ENCODE assay signal across 8 cellular contexts in the genomic region with DNA sequence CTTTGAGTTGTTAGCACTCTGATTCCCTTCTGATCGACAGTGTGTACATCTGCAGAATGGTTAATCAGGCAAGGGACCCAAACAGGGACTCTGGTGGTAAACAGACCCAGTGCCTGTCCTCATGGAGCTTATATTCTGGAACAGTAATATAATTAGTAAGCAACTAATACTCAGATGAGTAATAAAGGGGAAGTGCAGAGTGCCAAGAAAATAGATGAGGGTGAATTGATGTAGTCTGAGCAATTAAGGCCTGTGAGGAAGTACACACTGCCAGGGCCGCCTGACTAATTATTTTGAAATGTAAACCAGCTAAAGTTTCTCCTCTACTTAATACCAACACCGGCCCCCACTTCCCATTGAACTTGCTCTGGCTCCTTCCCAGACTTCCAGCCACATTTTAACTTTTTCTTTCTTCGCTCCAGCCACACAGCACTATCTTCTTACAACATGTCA. TPM values are rescaled to one million over a fixed set of nuclear protein-coding genes. Genes with fewer than 3 reads are reported as not detected.
A peak's percentile ranks its signal among the peaks of the same experiment; 100 is the strongest.
DNase-seq lines count a peak whose midpoint lies in the region; ATAC-seq and TF ChIP-seq lines count a peak whose summit lies in the region.

No MANE protein-coding gene starts in this region.

- no peaks in the 10 kb centered on the region for H3K36me3 Mint-ChIP-seq in Calu3 (ENCODE audit: insufficient read depth, unreplicated experiment)
- H3K36me3 Mint-ChIP-seq in naive thymus-derived CD8-positive, alpha-beta T cell: peaks cover 0 to 34% (median 10%) of the 10 kb centered on the region in 3 donors

- H3K4me3 Mint-ChIP-seq in Calu3 (ENCODE audit: low read depth, unreplicated experiment): no peak overlapping the region
- H3K4me3 Mint-ChIP-seq in naive thymus-derived CD8-positive, alpha-beta T cell: peak overlapping the region in 1 of 10 donors; percentile 40

- H3K4me3 ChIP-seq in OCI-LY7 (ENCODE audit: low read depth, low read length, poor library complexity, severe bottlenecking) (no peak overlapping the region), esophagus (ENCODE audit: low read depth in 1 of 2, low read length in 2 of 2) (no peak overlapping the region), psoas muscle (no peak overlapping the region)

- H3K9me3 ChIP-seq in OCI-LY7 (ENCODE audit: low read length): peaks cover 8% of the 10 kb centered on the region
- no peaks in the 10 kb centered on the region for H3K9me3 ChIP-seq in esophagus (ENCODE audit: control insufficient read depth in 2 of 2, insufficient read depth in 1 of 2, low read depth in 1 of 2, low read length in 1 of 2)
- H3K9me3 ChIP-seq in psoas muscle: peaks cover 8% of the 10 kb centered on the region

- peak; percentile 13 for DNase-seq in Calu3
- DNase-seq in OCI-LY7 (ENCODE audit: low spot score): no peak
- DNase-seq in psoas muscle: no peak
- no peak for DNase-seq in GDM1 (lab: John Stamatoyannopoulos, UW)
- DNase-seq in foreskin melanocyte: no peak
- DNase-seq in NCI-H1694 treated with DMSO at 0.1 percent for 48 hours (lab: John Stamatoyannopoulos, UW): no peak
- DNase-seq in naive thymus-derived CD8-positive, alpha-beta T cell: no peak

- H3K9me2 ChIP-seq in OCI-LY7 (ENCODE audit: insufficient read depth, low read length): no peaks in the 10 kb centered on the region

- H3K27ac Mint-ChIP-seq in Calu3 (ENCODE audit: unreplicated experiment): peak overlapping the region; percentile 15
- peak overlapping the region in 3 of 10 donors; percentile 5 to 65 (median 17) for H3K27ac Mint-ChIP-seq in naive thymus-derived CD8-positive, alpha-beta T cell

- POLR2A ChIA-PET in OCI-LY7 (lab: Charles Lee): interaction anchor here (0.6 to 1.6 kb wide), 3 partner anchors 19 to 634 kb away, joined by 3 to 7 read pairs (median 3); no protein-coding TSS in a partner anchor
- POLR2A ChIA-PET in naive thymus-derived CD8-positive, alpha-beta T cell (lab: Charles Lee): no interaction called here

- WGBS in esophagus, 2 donors: 38 to 46% methylated on average over 4 of the region's 4 CpGs
- 58 to 77% (median 67%) methylated on average over 4 of the region's 4 CpGs for WGBS in psoas muscle, 3 donors

- CTCF ChIA-PET in Calu3 (lab: Charles Lee): interaction anchor here (0.7 to 1.3 kb wide), 2 partner anchors 29 to 385 kb away, joined by 3 read pairs; no protein-coding TSS in a partner anchor
- CTCF ChIA-PET in OCI-LY7 (lab: Charles Lee; ENCODE audit: unreplicated experiment): no interaction called here

- no peak for TF ChIP-seq CTCF in Calu3 (IDR thresholded peaks at IDR 0.05; ENCODE audit: unreplicated experiment)
- no peak for TF ChIP-seq CTCF in OCI-LY7 (conservative IDR thresholded peaks at IDR 0.05; ENCODE audit: low read length)
- TF ChIP-seq CTCF in psoas muscle (IDR thresholded peaks at IDR 0.05): no peak

- H2AFZ ChIP-seq in OCI-LY7 (ENCODE audit: low read length): no peak overlapping the region

- H3K4me1 Mint-ChIP-seq in Calu3 (ENCODE audit: low read depth, unreplicated experiment): peaks cover 13% of the 10 kb centered on the region
- peaks cover 8 to 28% (median 20%) of the 10 kb centered on the region in 4 donors for H3K4me1 Mint-ChIP-seq in naive thymus-derived CD8-positive, alpha-beta T cell

- H3K4me2 ChIP-seq in OCI-LY7 (ENCODE audit: low read length): peak overlapping the region; percentile 13; the same call in 1 of the 2 replicates

- ATAC-seq in psoas muscle: peak; percentile 18 to 58 (median 42)
- no peak for ATAC-seq in naive thymus-derived CD8-positive, alpha-beta T cell

- H3K9me3 Mint-ChIP-seq in Calu3 (ENCODE audit: low read depth, unreplicated experiment): no peaks in the 10 kb centered on the region
- H3K9me3 Mint-ChIP-seq in naive thymus-derived CD8-positive, alpha-beta T cell: no peaks in the 10 kb centered on the region

- H3K79me2 ChIP-seq in OCI-LY7 (ENCODE audit: insufficient read depth, low read depth, low read length): peaks cover 75% of the 10 kb centered on the region

- no peaks in the 10 kb centered on the region for H3K27me3 Mint-ChIP-seq in Calu3 (ENCODE audit: unreplicated experiment)
- H3K27me3 Mint-ChIP-seq in naive thymus-derived CD8-positive, alpha-beta T cell: no peaks in the 10 kb centered on the region

- H3K36me3 ChIP-seq in OCI-LY7 (ENCODE audit: insufficient read depth, low read length) (peaks cover 36% of the 10 kb centered on the region), esophagus (ENCODE audit: control insufficient read depth in 2 of 2, insufficient read depth in 2 of 2, low read length in 1 of 2) (no peaks in the 10 kb centered on the region), psoas muscle (ENCODE audit: insufficient read depth in 1 of 2, low read depth in 1 of 2) (peaks cover 0 to 6% of the 10 kb centered on the region in 2 donors)

- H3K27ac ChIP-seq in OCI-LY7 (ENCODE audit: low read depth, low read length, poor library complexity, severe bottlenecking): no peak overlapping the region
- peak overlapping the region; percentile 31 to 41 for H3K27ac ChIP-seq in esophagus (ENCODE audit: low read depth in 2 of 2, low read length in 1 of 2)
- peak overlapping the region; percentile 39 for H3K27ac ChIP-seq in psoas muscle

- H3K27me3 ChIP-seq in esophagus (ENCODE audit: control insufficient read depth in 1 of 2, insufficient read depth in 2 of 2, low read length in 2 of 2) (no peaks in the 10 kb centered on the region), psoas muscle (ENCODE audit: insufficient read depth in 3 of 3, low read length in 2 of 3) (no peaks in the 10 kb centered on the region)

- peaks cover 6% of the 10 kb centered on the region; the same call in 1 of the 2 replicates for H4K20me1 ChIP-seq in OCI-LY7 (ENCODE audit: insufficient read depth, low read length)

- BruUV-seq in Calu3 (replicated peaks; lab: Mats Ljungman, UMichigan): no TSS peak
- no TSS peak for BruUV-seq in OCI-LY7 (replicated peaks; lab: Mats Ljungman, UMichigan)

- H3K4me1 ChIP-seq in OCI-LY7 (ENCODE audit: insufficient read depth, low read length, poor library complexity, severe bottlenecking) (peaks cover 23% of the 10 kb centered on the region), esophagus (ENCODE audit: control insufficient read depth in 2 of 2, insufficient read depth in 2 of 2, low read length in 1 of 2) (no peaks in the 10 kb centered on the region), psoas muscle (peaks cover 30% of the 10 kb centered on the region)

- intact Hi-C loops in Calu3 (cut with micrococcal nuclease; ENCODE audit: unreplicated experiment): no loop called here
- intact Hi-C loops in OCI-LY7 (cut with micrococcal nuclease; ENCODE audit: unreplicated experiment): no loop called here
- intact Hi-C loops in psoas muscle (cut with DNase I): no loop called here

RNA-seq across cellular contexts. Expression of gene DHX29, which starts 4.2 kb away (rescaled TPM):
- 17.2 and 20.1 TPM in 2 replicates for total RNA-seq in Calu3 (2022)
- 12.7 and 13.2 TPM in 2 replicates for total RNA-seq in OCI-LY7 (2014; rRNA removed; shearing (Covaris generic))
- total RNA-seq in OCI-LY7 (2022): 17.4 and 19.9 TPM in 2 replicates
- polyA plus RNA-seq in esophagus: 10 to 100 TPM in 1 of 2 donors, 1 to 10 TPM in 1; 5.0 to 11.0 TPM
- total RNA-seq in psoas muscle: 10 to 100 TPM; 25.6 to 38.5 (median 33.3) TPM
- 10 to 100 TPM; 16.1 to 47.7 (median 28.6) TPM for polyA plus RNA-seq in psoas muscle
- 10 to 100 TPM; 19.9 to 23.9 TPM for total RNA-seq in naive thymus-derived CD8-positive, alpha-beta T cell
- 10 to 100 TPM; 14.3 to 16.0 (median 15.4) TPM for polyA plus RNA-seq in naive thymus-derived CD8-positive, alpha-beta T cell

RNA-seq across cellular contexts. Expression of gene MTREX, which starts 4.5 kb away (rescaled TPM):
- total RNA-seq in Calu3 (2022): 73.9 and 79.0 TPM in 2 replicates
- total RNA-seq in OCI-LY7 (2014; rRNA removed; shearing (Covaris generic)): 62.7 and 84.7 TPM in 2 replicates
- total RNA-seq in OCI-LY7 (2022): 118 and 125 TPM in 2 replicates
- polyA plus RNA-seq in esophagus: 10 to 100 TPM; 19.1 to 21.2 TPM
- total RNA-seq in psoas muscle: 10 to 100 TPM; 59.5 to 79.4 (median 75.4) TPM
- 10 to 100 TPM; 26.7 to 42.8 (median 35.1) TPM for polyA plus RNA-seq in psoas muscle
- 10 to 100 TPM; 69.2 to 79.9 TPM for total RNA-seq in naive thymus-derived CD8-positive, alpha-beta T cell
- polyA plus RNA-seq in naive thymus-derived CD8-positive, alpha-beta T cell: 10 to 100 TPM; 24.3 to 35.8 (median 27.4) TPM

Comparison
In these comparisons a context has a peak if more than half of its experiments do, and no peak if none do; other contexts are left out.
1. ATAC-seq: peak in psoas muscle (4 of 4); none in naive thymus-derived CD8-positive, alpha-beta T cell (0 of 2).